In the genomic region with DNA sequence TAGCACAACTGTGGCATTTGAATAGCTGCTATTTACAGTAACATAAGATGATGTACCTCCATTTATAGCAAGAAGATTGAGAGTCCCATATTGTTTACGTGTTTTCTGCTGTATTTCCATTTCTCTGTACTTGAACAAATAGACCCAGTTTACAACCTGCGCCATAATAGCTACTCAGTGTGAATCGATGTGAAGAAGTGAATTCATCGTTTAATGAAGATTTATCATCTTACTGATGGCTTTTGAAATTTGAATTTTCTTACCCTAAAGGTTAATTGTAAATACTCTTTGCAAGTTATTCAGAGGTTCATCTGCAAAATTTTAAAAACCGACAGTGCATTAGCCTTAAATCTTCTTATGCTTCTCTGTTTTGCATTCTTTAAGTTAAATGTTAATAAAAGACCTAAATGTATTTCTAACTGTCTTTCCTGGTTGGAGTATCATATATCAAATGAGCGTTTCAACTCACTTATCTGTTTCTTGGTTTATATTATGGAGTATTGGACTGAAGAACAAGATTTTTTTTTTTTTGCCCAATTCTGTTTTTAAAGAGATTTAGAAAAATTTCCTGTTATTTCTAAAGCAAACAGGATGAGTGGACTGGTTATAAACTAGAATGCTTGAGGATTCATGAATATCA, we compare ENCODE assay signal across 12 cellular contexts. TPM values are rescaled to one million over a fixed set of nuclear protein-coding genes. Genes with fewer than 3 reads are reported as not detected.
DNase-seq lines count a peak whose midpoint lies in the region; ATAC-seq, FAIRE-seq and TF ChIP-seq lines count a peak whose summit lies in the region.
"Had no signal": no experiment of that assay in that cellular context is flagged by ENCODE, and none has a peak within 500 bp of the region (broad histone marks: within the 10 kb centered on the region; RNA-seq: fewer than 3 reads in every experiment).

No MANE protein-coding gene starts in this region.

- POLR2A ChIA-PET in A549 (lab: Yijun Ruan, JAX) = no interaction called here
- POLR2A ChIA-PET in activated naive CD8-positive, alpha-beta T cell treated with anti-CD3 and anti-CD28 coated beads, Interleukin-2, amount 10 ng/mL, durations not matched to agents 7 days and 5 days (lab: Charles Lee) = interaction anchor here (0.5 kb wide), 1 partner anchor 192 kb away, joined by 4 read pairs; no protein-coding TSS in a partner anchor

- TF ChIP-seq EP300 in A549 (IDR thresholded peaks at IDR 0.05) = no peak

- TF ChIP-seq RAD21 in A549 (conservative IDR thresholded peaks at IDR 0.05 in 1 of 2, IDR thresholded peaks at IDR 0.05 in 1 of 2) = no peak

- DNase-seq in A549 (ENCODE audit: low read depth in 1 of 2, low spot score in 1 of 2) = no peak
- DNase-seq in G401 (ENCODE audit: low spot score) = peak; percentile 36
- DNase-seq in activated naive CD8-positive, alpha-beta T cell treated with anti-CD3 and anti-CD28 coated beads, Interleukin-2, amount 10 ng/mL, durations not matched to agents 7 days and 5 days = no peak
- no peak for DNase-seq in NCI-H1417 (lab: John Stamatoyannopoulos, UW)
- no peak for DNase-seq in NK-92 (lab: John Stamatoyannopoulos, UW; ENCODE audit: unreplicated experiment)
- DNase-seq in SHP77 treated with DMSO at 0.1 percent for 48 hours (lab: John Stamatoyannopoulos, UW) = no peak
- DNase-seq in MV-4-11 (lab: John Stamatoyannopoulos, UW) = no peak
- DNase-seq: kidney glomerular epithelial cell, NCI-H1694 treated with DMSO at 0.1 percent for 48 hours had no signal

- ATAC-seq in A549 = no peak
- ATAC-seq in activated naive CD8-positive, alpha-beta T cell treated with anti-CD3 and anti-CD28 coated beads, Interleukin-2, amount 10 ng/mL, durations not matched to agents 7 days and 5 days (ENCODE audit: low read depth) = no peak
- ATAC-seq: HCT116 had no signal

- no peaks in the 10 kb centered on the region for H3K27me3 Mint-ChIP-seq in activated naive CD8-positive, alpha-beta T cell treated with anti-CD3 and anti-CD28 coated beads, Interleukin-2, amount 10 ng/mL, durations not matched to agents 7 days and 5 days

- no peaks in the 10 kb centered on the region for H3K36me3 ChIP-seq in muscle layer of duodenum (ENCODE audit: control insufficient read depth in 1 of 2, insufficient read depth in 2 of 2, low read length in 2 of 2)

- WGBS in A549 (ENCODE audit: missing lambda C conversion rate) = 84% methylated on average over 6 of the region's 6 CpGs

- H3K4me2 ChIP-seq in A549 = peak overlapping the region; percentile 77; the same call in 1 of the 3 replicates

- no peak overlapping the region for H3K27ac Mint-ChIP-seq in activated naive CD8-positive, alpha-beta T cell treated with anti-CD3 and anti-CD28 coated beads, Interleukin-2, amount 10 ng/mL, durations not matched to agents 7 days and 5 days

- H3K4me3 Mint-ChIP-seq in activated naive CD8-positive, alpha-beta T cell treated with anti-CD3 and anti-CD28 coated beads, Interleukin-2, amount 10 ng/mL, durations not matched to agents 7 days and 5 days = peak overlapping the region; percentile 78

- H3K27ac ChIP-seq in A549 = no peak overlapping the region
- no peak overlapping the region for H3K27ac ChIP-seq in muscle layer of duodenum (ENCODE audit: low read length)

- no peaks in the 10 kb centered on the region for H3K27me3 ChIP-seq in muscle layer of duodenum (ENCODE audit: low read depth, low read length)
- H3K27me3 ChIP-seq: testis had no signal

- TF ChIP-seq POLR2A in A549 (IDR thresholded peaks at IDR 0.05; ENCODE audit: low read length) = no peak

- H3K9me3 ChIP-seq in A549 (no peaks in the 10 kb centered on the region), muscle layer of duodenum (ENCODE audit: control insufficient read depth in 1 of 2, low read length in 2 of 2) (no peaks in the 10 kb centered on the region)
- H3K9me3 ChIP-seq: testis had no signal

- CTCF ChIA-PET in A549 (lab: Yijun Ruan, JAX) = interaction anchor here (1.1 to 1.6 kb wide), 2 partner anchors 9 to 88 kb away, joined by 3 to 4 read pairs; no protein-coding TSS in a partner anchor

- peaks cover 3% of the 10 kb centered on the region for H3K36me3 Mint-ChIP-seq in activated naive CD8-positive, alpha-beta T cell treated with anti-CD3 and anti-CD28 coated beads, Interleukin-2, amount 10 ng/mL, durations not matched to agents 7 days and 5 days

- H3K4me1 ChIP-seq in A549 (peaks cover 49% of the 10 kb centered on the region), muscle layer of duodenum (ENCODE audit: control insufficient read depth in 1 of 2, insufficient read depth in 2 of 2, low read length in 2 of 2) (peaks cover 40 to 45% of the 10 kb centered on the region in 2 donors)

- no peaks in the 10 kb centered on the region for H3K9me3 Mint-ChIP-seq in activated naive CD8-positive, alpha-beta T cell treated with anti-CD3 and anti-CD28 coated beads, Interleukin-2, amount 10 ng/mL, durations not matched to agents 7 days and 5 days

- TF ChIP-seq CTCF in A549 (IDR thresholded peaks at IDR 0.05) = no peak

- FAIRE-seq in A549 (lab: Jason Lieb, UNC) = no peak

- H3K4me1 Mint-ChIP-seq in activated naive CD8-positive, alpha-beta T cell treated with anti-CD3 and anti-CD28 coated beads, Interleukin-2, amount 10 ng/mL, durations not matched to agents 7 days and 5 days = peaks cover 56% of the 10 kb centered on the region

- in situ Hi-C loops in G401 (cut with HindIII; ENCODE audit: low sequenced_read_pairs) = no loop called here

- H3K4me3 ChIP-seq in A549 (no peak overlapping the region), muscle layer of duodenum (ENCODE audit: low read depth in 1 of 2, low read length in 2 of 2) (peak overlapping the region; percentile 71 to 78)

TF ChIP-seq in A549, 52 proteins besides CTCF, POLR2A, EP300 and RAD21:
- TF ChIP-seq HDAC2 (IDR thresholded peaks at IDR 0.05) (no peak), TP53 (CRISPR knock-in tag; IDR thresholded peaks at IDR 0.05) (no peak)
TF ChIP-seq in A549: peak in this region for 0.

RNA-seq across cellular contexts. Expression of a gene that starts 2.2 kb away (rescaled TPM):
- polyA plus RNA-seq in A549 (2011; rRNA removed) (5.8 and 7.5 TPM in 2 replicates), A549 (2017; fragmentation: RNase III; extraction: RNeasy Plus Mini Kit Qiagen cat#74134 plus additional on column Dnase treatment) (5.2 to 6.3 TPM (median 6.1 TPM) in 3 replicates)
- 1.9 and 2.1 TPM in 2 replicates for polyA plus RNA-seq in A549 (2012; cell fraction: cytosol; rRNA removed)
- polyA plus RNA-seq in A549 (2012; cell fraction: nucleus; rRNA removed) = 1.7 and 1.8 TPM in 2 replicates
- polyA minus RNA-seq in A549 (2011; rRNA and poly(A)+ RNA removed) = 2.8 and 3.4 TPM in 2 replicates
- 79.2 and 84.0 TPM in 2 replicates for total RNA-seq in G401 (2014; rRNA removed; shearing (Covaris generic))
- total RNA-seq in activated naive CD8-positive, alpha-beta T cell treated with anti-CD3 and anti-CD28 coated beads, Interleukin-2, amount 10 ng/mL, durations not matched to agents 7 days and 5 days = 10 to 100 TPM; 20.6 to 21.1 TPM

RNA-seq across cellular contexts. Expression of a gene that starts 12.2 kb away (rescaled TPM):
- polyA plus RNA-seq in A549 (2011; rRNA removed) (0.12 and 0.13 TPM in 2 replicates), A549 (2017; fragmentation: RNase III; extraction: RNeasy Plus Mini Kit Qiagen cat#74134 plus additional on column Dnase treatment) (not detected in 3 replicates)
- polyA plus RNA-seq in A549 (2012; cell fraction: cytosol; rRNA removed) = 0.09 and 0.12 TPM in 2 replicates
- 0.04 and 0.10 TPM in 2 replicates for polyA plus RNA-seq in A549 (2012; cell fraction: nucleus; rRNA removed)
- polyA minus RNA-seq in A549 (2011; rRNA and poly(A)+ RNA removed) = 0.34 TPM in 1 of 2 replicates, not detected in the other
- total RNA-seq in G401 (2014; rRNA removed; shearing (Covaris generic)) = 0.17 and 1.6 TPM in 2 replicates
- total RNA-seq in activated naive CD8-positive, alpha-beta T cell treated with anti-CD3 and anti-CD28 coated beads, Interleukin-2, amount 10 ng/mL, durations not matched to agents 7 days and 5 days = under 1 TPM; 0.17 to 0.25 TPM
